9 cellular contexts compared by ENCODE assay signal in genomic region chr1:162951553-162952315, GRCh38.
DNase-seq lines count a peak whose midpoint lies in the region; ATAC-seq and TF ChIP-seq lines count a peak whose summit lies in the region.
"Had no signal": no experiment of that assay in that cellular context is flagged by ENCODE, and none has a peak within 500 bp of the region (broad histone marks: within the 10 kb centered on the region; RNA-seq: fewer than 3 reads in every experiment).

No MANE protein-coding gene starts in this region.

- H3K27me3 ChIP-seq in lower lobe of right lung (ENCODE audit: low read depth), result no peaks in the 10 kb centered on the region

- H3K4me1 Mint-ChIP-seq in activated CD4-positive, alpha-beta T cell treated with anti-CD3 and anti-CD28 coated beads for 36 hours, result peaks cover 5% of the 10 kb centered on the region
- H3K4me1 Mint-ChIP-seq in stimulated activated effector memory CD8-positive, alpha-beta T cell treated with anti-CD3 and anti-CD28 coated beads, Interleukin-12 subunit alpha, Interleukin-12 subunit beta, amount 100 ng/mL, for 72 hours, result no peaks in the 10 kb centered on the region
- no peaks in the 10 kb centered on the region for H3K4me1 Mint-ChIP-seq in osteocyte (ENCODE audit: unreplicated experiment)

- H3K27ac Mint-ChIP-seq in activated CD4-positive, alpha-beta T cell treated with anti-CD3 and anti-CD28 coated beads for 36 hours, result peak overlapping the region; percentile 55
- no peak overlapping the region for H3K27ac Mint-ChIP-seq in stimulated activated effector memory CD8-positive, alpha-beta T cell treated with anti-CD3 and anti-CD28 coated beads, Interleukin-12 subunit alpha, Interleukin-12 subunit beta, amount 100 ng/mL, for 72 hours
- H3K27ac Mint-ChIP-seq in osteocyte (ENCODE audit: unreplicated experiment), result no peak overlapping the region

- intact Hi-C loops in activated CD4-positive, alpha-beta T cell treated with anti-CD3 and anti-CD28 coated beads for 36 hours (cut with DNase I, micrococcal nuclease), result no loop called here
- intact Hi-C loops in lower lobe of right lung (cut with DNase I), result no loop called here

- peak; percentile 77 for ATAC-seq in activated CD4-positive, alpha-beta T cell treated with anti-CD3 and anti-CD28 coated beads for 36 hours
- ATAC-seq in HG02571 (IDR thresholded peaks at IDR 0.05; ENCODE audit: unreplicated experiment) (peak; percentile 91), HG03571 (IDR thresholded peaks at IDR 0.05; ENCODE audit: unreplicated experiment) (peak; percentile 89), lower lobe of right lung (no peak)
- ATAC-seq in stimulated activated effector memory CD8-positive, alpha-beta T cell treated with anti-CD3 and anti-CD28 coated beads, Interleukin-12 subunit alpha, Interleukin-12 subunit beta, amount 100 ng/mL, for 72 hours, result peak; percentile 72

- POLR2A ChIA-PET in activated CD4-positive, alpha-beta T cell treated with anti-CD3 and anti-CD28 coated beads for 36 hours (lab: Charles Lee), result no interaction called here

- CTCF ChIA-PET in activated CD4-positive, alpha-beta T cell treated with anti-CD3 and anti-CD28 coated beads for 36 hours (lab: Charles Lee), result no interaction called here

- no peaks in the 10 kb centered on the region for H3K4me1 ChIP-seq in lower lobe of right lung
- H3K4me1 ChIP-seq: HAP-1 had no signal

- H3K4me3 ChIP-seq in lower lobe of right lung, result no peak overlapping the region
- H3K4me3 ChIP-seq: HAP-1 had no signal

- H3K27ac ChIP-seq in lower lobe of right lung, result no peak overlapping the region

- no peak overlapping the region for H3K4me3 Mint-ChIP-seq in activated CD4-positive, alpha-beta T cell treated with anti-CD3 and anti-CD28 coated beads for 36 hours
- H3K4me3 Mint-ChIP-seq in stimulated activated effector memory CD8-positive, alpha-beta T cell treated with anti-CD3 and anti-CD28 coated beads, Interleukin-12 subunit alpha, Interleukin-12 subunit beta, amount 100 ng/mL, for 72 hours, result no peak overlapping the region
- no peak overlapping the region for H3K4me3 Mint-ChIP-seq in osteocyte (ENCODE audit: unreplicated experiment)

- no peaks in the 10 kb centered on the region for H3K9me3 Mint-ChIP-seq in activated CD4-positive, alpha-beta T cell treated with anti-CD3 and anti-CD28 coated beads for 36 hours (ENCODE audit: low read depth)
- H3K9me3 Mint-ChIP-seq in stimulated activated effector memory CD8-positive, alpha-beta T cell treated with anti-CD3 and anti-CD28 coated beads, Interleukin-12 subunit alpha, Interleukin-12 subunit beta, amount 100 ng/mL, for 72 hours, result no peaks in the 10 kb centered on the region
- H3K9me3 Mint-ChIP-seq in osteocyte (ENCODE audit: unreplicated experiment), result no peaks in the 10 kb centered on the region

- no peaks in the 10 kb centered on the region for H3K9me3 ChIP-seq in lower lobe of right lung
- H3K9me3 ChIP-seq: HAP-1 had no signal

- peak; percentile 3 for DNase-seq in activated CD4-positive, alpha-beta T cell treated with anti-CD3 and anti-CD28 coated beads for 36 hours
- DNase-seq in activated CD4-positive, alpha-beta T cell treated with anti-CD3 and anti-CD28 coated beads, Interleukin-2, amount 50 U/mL, for 4 hours, result no peak
- DNase-seq in stimulated activated effector memory CD8-positive, alpha-beta T cell treated with anti-CD3 and anti-CD28 coated beads, Interleukin-12 subunit alpha, Interleukin-12 subunit beta, amount 100 ng/mL, for 72 hours (ENCODE audit: low spot score in 2 of 2), result no peak
- DNase-seq in osteocyte (ENCODE audit: extremely low spot score, unreplicated experiment), result no peak
- no peak for DNase-seq in kidney glomerular epithelial cell (lab: John Stamatoyannopoulos, UW)
- DNase-seq in lower lobe of right lung, result no peak

- no peaks in the 10 kb centered on the region for H3K36me3 Mint-ChIP-seq in activated CD4-positive, alpha-beta T cell treated with anti-CD3 and anti-CD28 coated beads for 36 hours (ENCODE audit: low read depth)
- no peaks in the 10 kb centered on the region for H3K36me3 Mint-ChIP-seq in stimulated activated effector memory CD8-positive, alpha-beta T cell treated with anti-CD3 and anti-CD28 coated beads, Interleukin-12 subunit alpha, Interleukin-12 subunit beta, amount 100 ng/mL, for 72 hours
- no peaks in the 10 kb centered on the region for H3K36me3 Mint-ChIP-seq in osteocyte (ENCODE audit: unreplicated experiment)

- H3K27me3 Mint-ChIP-seq in activated CD4-positive, alpha-beta T cell treated with anti-CD3 and anti-CD28 coated beads for 36 hours, result peaks cover 9% of the 10 kb centered on the region
- no peaks in the 10 kb centered on the region for H3K27me3 Mint-ChIP-seq in osteocyte (ENCODE audit: unreplicated experiment)

- no peak for TF ChIP-seq CTCF in osteocyte (IDR thresholded peaks at IDR 0.05)
- TF ChIP-seq CTCF in lower lobe of right lung (IDR thresholded peaks at IDR 0.05), result no peak

- H3K36me3 ChIP-seq in lower lobe of right lung, result no peaks in the 10 kb centered on the region
- H3K36me3 ChIP-seq: HAP-1 had no signal

Comparison
In these comparisons a context has a peak if more than half of its experiments do, and no peak if none do; other contexts are left out.
1. ATAC-seq: peak in activated CD4-positive, alpha-beta T cell treated with anti-CD3 and anti-CD28 coated beads for 36 hours (single experiment), HG02571 (single experiment), HG03571 (single experiment) and stimulated activated effector memory CD8-positive, alpha-beta T cell treated with anti-CD3 and anti-CD28 coated beads, Interleukin-12 subunit alpha, Interleukin-12 subunit beta, amount 100 ng/mL, for 72 hours (single experiment); none in lower lobe of right lung (0 of 2).